Comparison of ENCODE assay signal across 14 cellular contexts in genomic region chr10:124691448-124692435, GRCh38. TPM values are rescaled to one million over a fixed set of nuclear protein-coding genes. Genes with fewer than 3 reads are reported as not detected.
DNase-seq lines count a peak whose midpoint lies in the region; ATAC-seq and TF ChIP-seq lines count a peak whose summit lies in the region.
"Had no signal": no experiment of that assay in that cellular context is flagged by ENCODE, and none has a peak within 500 bp of the region (broad histone marks: within the 10 kb centered on the region; RNA-seq: fewer than 3 reads in every experiment).

No MANE protein-coding gene starts in this region.

- no peaks in the 10 kb centered on the region for H3K27me3 Mint-ChIP-seq in central memory CD8-positive, alpha-beta T cell
- peaks cover 4% of the 10 kb centered on the region for H3K27me3 Mint-ChIP-seq in neural progenitor cell (ENCODE audit: insufficient read depth, low read depth)

- H3K36me3 Mint-ChIP-seq in central memory CD8-positive, alpha-beta T cell (ENCODE audit: insufficient read depth): peaks cover 52% of the 10 kb centered on the region
- peaks cover 23% of the 10 kb centered on the region for H3K36me3 Mint-ChIP-seq in neural progenitor cell

- H3K4me2 ChIP-seq in BLaER1: peak overlapping the region; percentile 44
- H3K4me2 ChIP-seq in neural progenitor cell: peak overlapping the region; percentile 26

- no peak for ATAC-seq in central memory CD8-positive, alpha-beta T cell (replicated peaks; ENCODE audit: extremely low read depth, poor library complexity, severe bottlenecking)
- ATAC-seq in GM21515 (IDR thresholded peaks at IDR 0.05; ENCODE audit: unreplicated experiment): no peak
- ATAC-seq: activated naive CD4-positive, alpha-beta T cell treated with anti-CD3 and anti-CD28 coated beads, Interleukin-2, amount 50 U/mL, for 72 hours had no signal

- peak overlapping the region; percentile 81 for H3K27ac Mint-ChIP-seq in central memory CD8-positive, alpha-beta T cell (ENCODE audit: low read depth)
- H3K27ac Mint-ChIP-seq in neural progenitor cell: no peak overlapping the region
- H3K27ac Mint-ChIP-seq: activated naive CD4-positive, alpha-beta T cell treated with anti-CD3 and anti-CD28 coated beads, Interleukin-2, amount 50 U/mL, for 72 hours; HFFc6 had no signal

- no peak overlapping the region for H3K4me3 ChIP-seq in BLaER1
- H3K4me3 ChIP-seq in neural progenitor cell: no peak overlapping the region
- H3K4me3 ChIP-seq in vagina: no peak overlapping the region
- H3K4me3 ChIP-seq in SJCRH30: no peak overlapping the region
- H3K4me3 ChIP-seq: suprapubic skin had no signal

- no peaks in the 10 kb centered on the region for H3F3A ChIP-seq in neural progenitor cell (ENCODE audit: low read depth)

- no peak overlapping the region for H2AFZ ChIP-seq in neural progenitor cell (replicated peaks)

- no peak for TF ChIP-seq CTCF in neural progenitor cell (IDR thresholded peaks at IDR 0.05)
- no peak for TF ChIP-seq CTCF in vagina (IDR thresholded peaks at IDR 0.05)

- peak overlapping the region; percentile 58 for H3K4me3 Mint-ChIP-seq in central memory CD8-positive, alpha-beta T cell
- no peak overlapping the region for H3K4me3 Mint-ChIP-seq in neural progenitor cell
- H3K4me3 Mint-ChIP-seq: HFFc6 had no signal

- no peak for TF ChIP-seq POLR2A in vagina (IDR thresholded peaks at IDR 0.05)

- H3K36me3 ChIP-seq in BLaER1: peaks cover 83% of the 10 kb centered on the region
- H3K36me3 ChIP-seq in KOPT-K1 (ENCODE audit: insufficient read depth, low read length): peaks cover 44% of the 10 kb centered on the region
- no peaks in the 10 kb centered on the region for H3K36me3 ChIP-seq in neural progenitor cell
- peaks cover 0 to 3% of the 10 kb centered on the region in 2 donors for H3K36me3 ChIP-seq in vagina
- H3K36me3 ChIP-seq in SJCRH30: 0 out of 2 replicates have a peak, but pooled peaks cover 3% of the 10 kb centered on the region

- H3K4me1 Mint-ChIP-seq in central memory CD8-positive, alpha-beta T cell: peaks cover 82% of the 10 kb centered on the region
- peaks cover 30% of the 10 kb centered on the region for H3K4me1 Mint-ChIP-seq in neural progenitor cell

- no peak for DNase-seq in central memory CD8-positive, alpha-beta T cell (ENCODE audit: low spot score in 2 of 2)
- DNase-seq in neural progenitor cell (ENCODE audit: low spot score): peak; percentile 30
- no peak for DNase-seq in vagina (ENCODE audit: extremely low spot score in 2 of 2)
- DNase-seq in SJCRH30: no peak
- no peak for DNase-seq in iPS-NIHi7 (ENCODE audit: extremely low spot score)
- DNase-seq: BE2C; central memory CD4-positive, alpha-beta T cell; EL; HFFc6 had no signal

- H3K9me3 ChIP-seq in BLaER1 (no peaks in the 10 kb centered on the region), KOPT-K1 (ENCODE audit: insufficient read depth, low read length, poor library complexity, severe bottlenecking) (no peaks in the 10 kb centered on the region), neural progenitor cell (ENCODE audit: low read depth) (no peaks in the 10 kb centered on the region), vagina (no peaks in the 10 kb centered on the region), SJCRH30 (replicated peaks) (no peaks in the 10 kb centered on the region)
- H3K9me3 ChIP-seq: BE2C, suprapubic skin had no signal

- H3K79me2 ChIP-seq in neural progenitor cell (ENCODE audit: low read depth): no peaks in the 10 kb centered on the region

- H3K9me3 Mint-ChIP-seq in central memory CD8-positive, alpha-beta T cell: no peaks in the 10 kb centered on the region
- H3K9me3 Mint-ChIP-seq in neural progenitor cell: no peaks in the 10 kb centered on the region
- H3K9me3 Mint-ChIP-seq: activated naive CD4-positive, alpha-beta T cell treated with anti-CD3 and anti-CD28 coated beads, Interleukin-2, amount 50 U/mL, for 72 hours; HFFc6 had no signal

- intact Hi-C loops in vagina (cut with DNase I): no loop called here

- H3K4me1 ChIP-seq in BLaER1: peaks cover 56% of the 10 kb centered on the region
- peaks cover 14% of the 10 kb centered on the region for H3K4me1 ChIP-seq in neural progenitor cell
- H3K4me1 ChIP-seq in vagina: peaks cover 32% of the 10 kb centered on the region
- H3K4me1 ChIP-seq in SJCRH30: no peaks in the 10 kb centered on the region

- H4K20me1 ChIP-seq in BLaER1 (peaks cover 67% of the 10 kb centered on the region), neural progenitor cell (ENCODE audit: low read depth) (peaks cover 13% of the 10 kb centered on the region)

- H3K27me3 ChIP-seq in BLaER1: no peaks in the 10 kb centered on the region
- H3K27me3 ChIP-seq in neural progenitor cell: no peaks in the 10 kb centered on the region
- no peaks in the 10 kb centered on the region for H3K27me3 ChIP-seq in vagina
- H3K27me3 ChIP-seq in SJCRH30: no peaks in the 10 kb centered on the region
- H3K27me3 ChIP-seq: BE2C, suprapubic skin had no signal

- H3K27ac ChIP-seq in BLaER1: no peak overlapping the region
- peak overlapping the region; percentile 29 for H3K27ac ChIP-seq in KOPT-K1 (ENCODE audit: low read depth, low read length, poor library complexity, severe bottlenecking)
- H3K27ac ChIP-seq in neural progenitor cell: no peak overlapping the region
- H3K27ac ChIP-seq in vagina: no peak overlapping the region
- H3K27ac ChIP-seq in SJCRH30: no peak overlapping the region
- H3K27ac ChIP-seq: suprapubic skin had no signal

- H3K9ac ChIP-seq in BLaER1 (no peak overlapping the region), neural progenitor cell (no peak overlapping the region)

RNA-seq across cellular contexts. Expression of gene FAM53B, which starts 52.4 kb away (rescaled TPM):
- total RNA-seq in neural progenitor cell (ENCODE audit: low replicate concordance) (15.3 and 44.1 TPM in 2 replicates), vagina (35.1 TPM)
- total RNA-seq in SJCRH30 (2014; rRNA removed; shearing (Covaris generic)): 9.4 and 10.0 TPM in 2 replicates
